Comparison of ENCODE assay signal across 14 cellular contexts in the genomic region with DNA sequence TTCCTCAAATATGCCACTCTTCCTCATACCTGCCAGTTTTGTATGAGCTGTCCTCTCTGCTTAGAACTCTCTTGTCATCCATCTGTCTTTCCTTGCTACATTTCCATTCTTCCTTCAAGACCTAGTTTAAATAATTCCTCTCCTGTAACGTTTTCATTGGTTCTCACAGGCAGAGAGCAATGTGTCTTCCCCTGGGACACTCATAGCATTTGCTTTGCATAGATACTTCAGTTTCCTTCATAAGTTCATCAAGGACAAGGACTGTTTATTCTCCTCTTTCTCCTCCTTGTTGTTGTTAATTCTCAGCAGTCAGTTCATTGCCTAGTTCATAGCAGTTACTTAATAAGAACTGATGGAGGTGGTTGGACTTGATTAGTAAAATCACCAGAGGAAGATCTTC. TPM values are rescaled to one million over a fixed set of nuclear protein-coding genes. Genes with fewer than 3 reads are reported as not detected.
DNase-seq lines count a peak whose midpoint lies in the region; ATAC-seq, FAIRE-seq and TF ChIP-seq lines count a peak whose summit lies in the region.
"Had no signal": no experiment of that assay in that cellular context is flagged by ENCODE, and none has a peak within 500 bp of the region (broad histone marks: within the 10 kb centered on the region; RNA-seq: fewer than 3 reads in every experiment).

No MANE protein-coding gene starts in this region.

- ATAC-seq in CD8-positive, alpha-beta T cell, result no peak
- no peak for ATAC-seq in activated T-helper 17 cell treated with anti-CD3 and anti-CD28 coated beads, Interleukin-2, amount 50 U/mL, for 72 hours (replicated peaks)
- ATAC-seq in HG03139 (IDR thresholded peaks at IDR 0.05; ENCODE audit: unreplicated experiment), result no peak
- no peak for ATAC-seq in HG03378 (IDR thresholded peaks at IDR 0.05; ENCODE audit: unreplicated experiment)

- peaks cover 60% of the 10 kb centered on the region for H3K4me1 Mint-ChIP-seq in CD8-positive, alpha-beta T cell (ENCODE audit: low read depth)
- peaks cover 20% of the 10 kb centered on the region for H3K4me1 Mint-ChIP-seq in activated T-helper 17 cell treated with anti-CD3 and anti-CD28 coated beads, Interleukin-2, amount 50 U/mL, for 72 hours
- H3K4me1 Mint-ChIP-seq in mesothelial cell of epicardium, result peaks cover 33% of the 10 kb centered on the region

- peaks cover 30% of the 10 kb centered on the region for H3K36me3 Mint-ChIP-seq in CD8-positive, alpha-beta T cell
- peaks cover 45% of the 10 kb centered on the region for H3K36me3 Mint-ChIP-seq in activated T-helper 17 cell treated with anti-CD3 and anti-CD28 coated beads, Interleukin-2, amount 50 U/mL, for 72 hours (ENCODE audit: low read depth)
- peaks cover 9% of the 10 kb centered on the region for H3K36me3 Mint-ChIP-seq in mesothelial cell of epicardium

- no peak overlapping the region for H3K4me3 Mint-ChIP-seq in CD8-positive, alpha-beta T cell
- peak overlapping the region; percentile 83 for H3K4me3 Mint-ChIP-seq in activated T-helper 17 cell treated with anti-CD3 and anti-CD28 coated beads, Interleukin-2, amount 50 U/mL, for 72 hours
- no peak overlapping the region for H3K4me3 Mint-ChIP-seq in mesothelial cell of epicardium
- H3K4me3 Mint-ChIP-seq: neural progenitor cell had no signal

- no peaks in the 10 kb centered on the region for H3K9me3 ChIP-seq in CD8-positive, alpha-beta T cell (ENCODE audit: low read length)
- H3K9me3 ChIP-seq: breast epithelium, thoracic aorta had no signal

- TF ChIP-seq CTCF in CD8-positive, alpha-beta T cell (IDR thresholded peaks at IDR 0.05), result no peak
- TF ChIP-seq CTCF in mesothelial cell of epicardium (IDR thresholded peaks at IDR 0.05; ENCODE audit: unreplicated experiment), result no peak

- H3K27ac ChIP-seq in CD8-positive, alpha-beta T cell (ENCODE audit: low read depth, low read length), result no peak overlapping the region
- H3K27ac ChIP-seq: breast epithelium, neural progenitor cell, thoracic aorta had no signal

- CTCF ChIA-PET in CD8-positive, alpha-beta T cell (lab: Charles Lee), result interaction anchor here (2.0 kb wide), 1 partner anchor 32 kb away, joined by 6 read pairs; no protein-coding TSS in a partner anchor

- peak overlapping the region; percentile 24 for H3K27ac Mint-ChIP-seq in CD8-positive, alpha-beta T cell
- peak overlapping the region; percentile 11 for H3K27ac Mint-ChIP-seq in activated T-helper 17 cell treated with anti-CD3 and anti-CD28 coated beads, Interleukin-2, amount 50 U/mL, for 72 hours
- peak overlapping the region; percentile 82 for H3K27ac Mint-ChIP-seq in mesothelial cell of epicardium
- H3K27ac Mint-ChIP-seq: neural progenitor cell had no signal

- no peaks in the 10 kb centered on the region for H3K9me3 Mint-ChIP-seq in CD8-positive, alpha-beta T cell
- no peaks in the 10 kb centered on the region for H3K9me3 Mint-ChIP-seq in activated T-helper 17 cell treated with anti-CD3 and anti-CD28 coated beads, Interleukin-2, amount 50 U/mL, for 72 hours
- no peaks in the 10 kb centered on the region for H3K9me3 Mint-ChIP-seq in mesothelial cell of epicardium
- H3K9me3 Mint-ChIP-seq: neural progenitor cell had no signal

- peaks cover 15% of the 10 kb centered on the region for H3K4me1 ChIP-seq in CD8-positive, alpha-beta T cell (ENCODE audit: insufficient read depth, low read length)

- intact Hi-C loops in CD8-positive, alpha-beta T cell (cut with DNase I, micrococcal nuclease), result no loop called here

- FAIRE-seq in GM19239 (lab: Jason Lieb, UNC), result peak; percentile 52

- H3K4me3 ChIP-seq in CD8-positive, alpha-beta T cell (ENCODE audit: low read depth, low read length), result no peak overlapping the region
- H3K4me3 ChIP-seq: breast epithelium, neural progenitor cell, thoracic aorta had no signal

- no peaks in the 10 kb centered on the region for H3K27me3 ChIP-seq in CD8-positive, alpha-beta T cell (ENCODE audit: insufficient read depth, low read length)
- H3K27me3 ChIP-seq: breast epithelium, neural progenitor cell had no signal

- DNase-seq in CD8-positive, alpha-beta T cell, result no peak
- DNase-seq in GM19239 (ENCODE audit: insufficient read length, low spot score), result no peak
- DNase-seq in mesothelial cell of epicardium (ENCODE audit: low spot score in 2 of 2, unreplicated experiment in 2 of 2), result no peak
- no peak for DNase-seq in HuH-7 (ENCODE audit: low spot score)
- DNase-seq in OCI-M1 (lab: John Stamatoyannopoulos, UW), result no peak
- DNase-seq: NCI-H1436 treated with DMSO at 0.1 percent for 48 hours, NCI-H82, SIG-M5 had no signal

- no peaks in the 10 kb centered on the region for H3K36me3 ChIP-seq in CD8-positive, alpha-beta T cell (ENCODE audit: insufficient read depth, low read length)
- H3K36me3 ChIP-seq: breast epithelium, thoracic aorta had no signal

- H3K27me3 Mint-ChIP-seq in CD8-positive, alpha-beta T cell (ENCODE audit: low read depth), result no peaks in the 10 kb centered on the region
- H3K27me3 Mint-ChIP-seq in activated T-helper 17 cell treated with anti-CD3 and anti-CD28 coated beads, Interleukin-2, amount 50 U/mL, for 72 hours, result no peaks in the 10 kb centered on the region
- no peaks in the 10 kb centered on the region for H3K27me3 Mint-ChIP-seq in mesothelial cell of epicardium (ENCODE audit: low read depth)

- POLR2A ChIA-PET in CD8-positive, alpha-beta T cell (lab: Charles Lee), result no interaction called here

RNA-seq across cellular contexts. Expression of a gene that starts 10.6 kb away (rescaled TPM):
- total RNA-seq in CD8-positive, alpha-beta T cell, result 10 to 100 TPM; 29.9 to 36.8 TPM
- 10 to 100 TPM; 45.4 to 50.6 TPM for total RNA-seq in activated T-helper 17 cell treated with anti-CD3 and anti-CD28 coated beads, Interleukin-2, amount 50 U/mL, for 72 hours
- 70.0 to 74.1 TPM (median 70.1 TPM) in 3 replicates for total RNA-seq in mesothelial cell of epicardium

Comparison
In these comparisons a context has a peak if more than half of its experiments do, and no peak if none do; other contexts are left out.
1. H3K27ac Mint-ChIP-seq: peak in every context shown above with its lines; median percentile 82 in mesothelial cell of epicardium; 24 in CD8-positive, alpha-beta T cell; 11 in activated T-helper 17 cell treated with anti-CD3 and anti-CD28 coated beads, Interleukin-2, amount 50 U/mL, for 72 hours.